In the genomic region with DNA sequence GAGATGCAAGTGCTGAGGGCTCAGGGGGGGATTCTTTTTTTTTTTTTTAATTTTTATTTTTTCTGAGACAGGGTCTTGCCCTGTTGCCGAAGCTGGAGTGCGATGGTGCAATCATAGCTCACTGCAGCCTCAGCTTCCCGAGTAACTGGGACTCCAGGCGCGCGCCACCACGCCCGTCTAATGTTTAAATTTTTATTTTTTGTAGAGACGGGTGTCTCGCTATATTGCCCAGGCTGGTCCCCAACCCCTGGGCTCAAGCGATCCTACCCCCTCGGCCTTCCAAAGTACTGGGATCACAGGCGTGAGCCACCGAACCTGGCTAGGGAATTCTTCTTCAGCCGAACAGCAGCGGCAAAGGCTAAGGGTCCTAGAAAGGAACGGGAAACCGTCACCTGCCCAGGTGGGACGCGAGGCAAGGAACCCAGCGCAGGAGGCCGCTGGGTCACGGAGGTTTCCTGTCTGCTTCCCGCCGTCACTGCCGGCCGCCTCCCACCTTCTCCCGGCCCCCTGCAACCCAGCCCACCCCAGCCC, we compare ENCODE assay signal across 14 cellular contexts. TPM values are rescaled to one million over a fixed set of nuclear protein-coding genes. Genes with fewer than 3 reads are reported as not detected.
DNase-seq lines count a peak whose midpoint lies in the region; ATAC-seq and TF ChIP-seq lines count a peak whose summit lies in the region.
"Had no signal": no experiment of that assay in that cellular context is flagged by ENCODE, and none has a peak within 500 bp of the region (broad histone marks: within the 10 kb centered on the region; RNA-seq: fewer than 3 reads in every experiment).

No MANE protein-coding gene starts in this region.

- DNase-seq in activated naive CD4-positive, alpha-beta T cell treated with anti-CD3 and anti-CD28 coated beads, Interleukin-2, amount 50 U/mL, for 72 hours (ENCODE audit: low spot score in 2 of 2): no peak
- DNase-seq in activated naive CD4-positive, alpha-beta T cell treated with Interleukin-2 at 50 U/mL for 16 hours: no peak
- no peak for DNase-seq in T-helper 17 cell
- no peak for DNase-seq in glutamatergic neuron
- no peak for DNase-seq in stimulated activated naive CD8-positive, alpha-beta T cell treated with anti-CD3 and anti-CD28 coated beads, Interleukin-15, amount 100 ng/mL, for 72 hours
- DNase-seq in NCI-H2107 (lab: John Stamatoyannopoulos, UW): no peak
- no peak for DNase-seq in NCI-H1092 (lab: John Stamatoyannopoulos, UW)
- DNase-seq: activated gamma-delta T cell treated with Interleukin-2 at 50 U/mL for 16 hours, AML-193 had no signal

- H3K27me3 Mint-ChIP-seq in T-helper 17 cell (peaks cover 66% of the 10 kb centered on the region), glutamatergic neuron (ENCODE audit: unreplicated experiment) (peaks cover 29% of the 10 kb centered on the region)
- peaks cover 83% of the 10 kb centered on the region for H3K27me3 Mint-ChIP-seq in stimulated activated naive CD8-positive, alpha-beta T cell treated with anti-CD3 and anti-CD28 coated beads, Interleukin-15, amount 100 ng/mL, for 72 hours

- peaks cover 0 to 5% of the 10 kb centered on the region in 2 donors for H3K36me3 Mint-ChIP-seq in activated naive CD4-positive, alpha-beta T cell treated with anti-CD3 and anti-CD28 coated beads, Interleukin-2, amount 50 U/mL, for 72 hours
- H3K36me3 Mint-ChIP-seq in T-helper 17 cell (ENCODE audit: low read depth) (peaks cover 5% of the 10 kb centered on the region), glutamatergic neuron (ENCODE audit: unreplicated experiment) (peaks cover 3% of the 10 kb centered on the region)

- H3K4me1 Mint-ChIP-seq in T-helper 17 cell (peaks cover 30% of the 10 kb centered on the region), glutamatergic neuron (ENCODE audit: low read depth, unreplicated experiment) (peaks cover 2% of the 10 kb centered on the region)
- peaks cover 54% of the 10 kb centered on the region for H3K4me1 Mint-ChIP-seq in stimulated activated naive CD8-positive, alpha-beta T cell treated with anti-CD3 and anti-CD28 coated beads, Interleukin-15, amount 100 ng/mL, for 72 hours

- no peak for ATAC-seq in activated naive CD4-positive, alpha-beta T cell treated with anti-CD3 and anti-CD28 coated beads, Interleukin-2, amount 50 U/mL, for 72 hours
- no peak for ATAC-seq in T-helper 17 cell
- ATAC-seq in stimulated activated naive CD8-positive, alpha-beta T cell treated with anti-CD3 and anti-CD28 coated beads, Interleukin-15, amount 100 ng/mL, for 72 hours: no peak
- no peak for ATAC-seq in HG02623 (IDR thresholded peaks at IDR 0.05; ENCODE audit: unreplicated experiment)

- H3K9me3 Mint-ChIP-seq in activated naive CD4-positive, alpha-beta T cell treated with anti-CD3 and anti-CD28 coated beads, Interleukin-2, amount 50 U/mL, for 72 hours: no peaks in the 10 kb centered on the region
- H3K9me3 Mint-ChIP-seq in glutamatergic neuron (ENCODE audit: unreplicated experiment): peaks cover 10% of the 10 kb centered on the region
- H3K9me3 Mint-ChIP-seq in stimulated activated naive CD8-positive, alpha-beta T cell treated with anti-CD3 and anti-CD28 coated beads, Interleukin-15, amount 100 ng/mL, for 72 hours: no peaks in the 10 kb centered on the region
- H3K9me3 Mint-ChIP-seq: dendritic cell treated with granulocyte-macrophage colony-stimulating factor and Interleukin-4, amounts not matched to agents 40 ng/mL and 50 ng/mL, for 4 days had no signal

- H3K9me3 ChIP-seq in T-helper 17 cell (ENCODE audit: control insufficient read depth, low read length, poor library complexity, severe bottlenecking): peaks cover 4% of the 10 kb centered on the region
- H3K9me3 ChIP-seq: vagina had no signal

- peak overlapping the region; percentile 36 to 93 for H3K27ac Mint-ChIP-seq in activated naive CD4-positive, alpha-beta T cell treated with anti-CD3 and anti-CD28 coated beads, Interleukin-2, amount 50 U/mL, for 72 hours
- no peak overlapping the region for H3K27ac Mint-ChIP-seq in T-helper 17 cell
- no peak overlapping the region for H3K27ac Mint-ChIP-seq in glutamatergic neuron (ENCODE audit: unreplicated experiment)
- H3K27ac Mint-ChIP-seq in stimulated activated naive CD8-positive, alpha-beta T cell treated with anti-CD3 and anti-CD28 coated beads, Interleukin-15, amount 100 ng/mL, for 72 hours: peak overlapping the region in 1 of 2 donors; percentile 75
- H3K27ac Mint-ChIP-seq: dendritic cell treated with granulocyte-macrophage colony-stimulating factor and Interleukin-4, amounts not matched to agents 40 ng/mL and 50 ng/mL, for 4 days had no signal

- TF ChIP-seq CTCF in glutamatergic neuron (IDR thresholded peaks at IDR 0.05; ENCODE audit: partially characterized antibody, unreplicated experiment): no peak

- peak overlapping the region; percentile 82 for H3K4me3 Mint-ChIP-seq in T-helper 17 cell
- H3K4me3 Mint-ChIP-seq in glutamatergic neuron (ENCODE audit: unreplicated experiment): peak overlapping the region; percentile 18
- peak overlapping the region; percentile 90 to 95 for H3K4me3 Mint-ChIP-seq in stimulated activated naive CD8-positive, alpha-beta T cell treated with anti-CD3 and anti-CD28 coated beads, Interleukin-15, amount 100 ng/mL, for 72 hours

RNA-seq across cellular contexts. Expression of gene OR1F1, which starts 13.3 kb away (rescaled TPM):
- total RNA-seq in activated naive CD4-positive, alpha-beta T cell treated with anti-CD3 and anti-CD28 coated beads, Interleukin-2, amount 50 U/mL, for 72 hours: not detected
- total RNA-seq in T-helper 17 cell (not detected), glutamatergic neuron (ENCODE audit: unreplicated experiment) (not detected)
- total RNA-seq: glomerular endothelial cell, lung microvascular endothelial cell, vagina had no signal

RNA-seq across cellular contexts. Expression of gene ZNF213, which starts 39.9 kb away (rescaled TPM):
- total RNA-seq in activated naive CD4-positive, alpha-beta T cell treated with anti-CD3 and anti-CD28 coated beads, Interleukin-2, amount 50 U/mL, for 72 hours: 1 to 10 TPM; 6.1 to 8.2 TPM
- total RNA-seq in T-helper 17 cell (1 to 10 TPM; 3.1 to 3.4 TPM), glutamatergic neuron (ENCODE audit: unreplicated experiment) (18.7 TPM)

Comparison
In these comparisons a context has a peak if more than half of its experiments do, and no peak if none do; other contexts are left out.
1. H3K27ac Mint-ChIP-seq: peak in activated naive CD4-positive, alpha-beta T cell treated with anti-CD3 and anti-CD28 coated beads, Interleukin-2, amount 50 U/mL, for 72 hours (2 of 2); none in T-helper 17 cell (single experiment) and glutamatergic neuron (single experiment).
2. H3K4me3 Mint-ChIP-seq: peak in every context shown above with its lines; median percentile 92 in stimulated activated naive CD8-positive, alpha-beta T cell treated with anti-CD3 and anti-CD28 coated beads, Interleukin-15, amount 100 ng/mL, for 72 hours; 82 in T-helper 17 cell; 18 in glutamatergic neuron.